In the genomic region with DNA sequence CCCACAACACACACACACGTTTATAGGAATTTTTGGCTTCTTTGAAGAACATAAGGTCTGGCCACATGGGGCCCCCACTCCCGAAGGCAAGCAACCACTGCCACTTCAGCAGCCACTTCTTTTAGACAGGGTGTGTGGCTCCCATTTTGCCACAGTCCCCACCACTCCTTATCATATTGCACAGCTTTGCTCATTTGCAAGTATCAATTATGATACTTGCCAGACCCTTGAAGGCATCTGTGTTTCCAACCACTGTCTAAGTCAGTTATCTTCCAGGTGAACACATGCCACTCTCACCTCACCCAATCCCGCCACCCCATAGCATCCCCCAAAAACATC, we compare ENCODE assay signal across 20 cellular contexts.
DNase-seq lines count a peak whose midpoint lies in the region; ATAC-seq lines count a peak whose summit lies in the region.
"Had no signal": no experiment of that assay in that cellular context is flagged by ENCODE, and none has a peak within 500 bp of the region (broad histone marks: within the 10 kb centered on the region; RNA-seq: fewer than 3 reads in every experiment).

No MANE protein-coding gene starts in this region.

- H3K4me3 Mint-ChIP-seq in CD4-positive, CD25-positive, alpha-beta regulatory T cell = peak overlapping the region; percentile 83 to 91 (median 88)
- H3K4me3 Mint-ChIP-seq in activated naive CD8-positive, alpha-beta T cell = peak overlapping the region; percentile 84
- H3K4me3 Mint-ChIP-seq in naive thymus-derived CD4-positive, alpha-beta T cell = peak overlapping the region; percentile 18 to 95 (median 90)
- H3K4me3 Mint-ChIP-seq: WTC11 had no signal

- intact Hi-C loops in naive thymus-derived CD4-positive, alpha-beta T cell (cut with micrococcal nuclease) = loop anchor here in 1 of 2 donors (10.0 kb wide), 1 partner anchor 657 kb away; no protein-coding TSS in a partner anchor
- intact Hi-C loops in Right ventricle myocardium inferior (cut with DNase I) = no loop called here

- H3K9me3 Mint-ChIP-seq in CD4-positive, CD25-positive, alpha-beta regulatory T cell = no peaks in the 10 kb centered on the region
- H3K9me3 Mint-ChIP-seq in activated naive CD8-positive, alpha-beta T cell (ENCODE audit: low read depth) = no peaks in the 10 kb centered on the region
- H3K9me3 Mint-ChIP-seq in naive thymus-derived CD4-positive, alpha-beta T cell = peaks cover 0 to 2% (median 0%) of the 10 kb centered on the region in 11 donors
- H3K9me3 Mint-ChIP-seq: IgD-negative memory B cell, WTC11 had no signal

- peaks cover 35 to 94% (median 65%) of the 10 kb centered on the region in 4 donors for H3K4me1 Mint-ChIP-seq in CD4-positive, CD25-positive, alpha-beta regulatory T cell
- H3K4me1 Mint-ChIP-seq in activated naive CD8-positive, alpha-beta T cell (ENCODE audit: low read depth) = peaks cover 97% of the 10 kb centered on the region
- peaks cover 54 to 97% (median 85%) of the 10 kb centered on the region in 7 donors for H3K4me1 Mint-ChIP-seq in naive thymus-derived CD4-positive, alpha-beta T cell

- CTCF ChIA-PET in naive thymus-derived CD4-positive, alpha-beta T cell (lab: Charles Lee) = no interaction called here

- H3K36me3 ChIP-seq in CD4-positive, CD25-positive, alpha-beta regulatory T cell (ENCODE audit: control insufficient read depth, insufficient read depth, low read length) = peaks cover 30% of the 10 kb centered on the region
- no peaks in the 10 kb centered on the region for H3K36me3 ChIP-seq in H7 (replicated peaks; ENCODE audit: control insufficient read depth, insufficient read depth, low read length)
- peaks cover 0 to 35% (median 4%) of the 10 kb centered on the region in 3 experiments for H3K36me3 ChIP-seq in naive thymus-derived CD4-positive, alpha-beta T cell (ENCODE audit: control insufficient read depth in 2 of 3, insufficient read depth in 3 of 3, low read length in 3 of 3)
- H3K36me3 ChIP-seq: sigmoid colon, uterus had no signal

- H3K4me3 ChIP-seq in CD4-positive, CD25-positive, alpha-beta regulatory T cell (ENCODE audit: low read depth, low read length) = peak overlapping the region; percentile 76
- no peak overlapping the region for H3K4me3 ChIP-seq in H7 (ENCODE audit: insufficient read depth, low read depth, low read length)
- H3K4me3 ChIP-seq in naive thymus-derived CD4-positive, alpha-beta T cell (ENCODE audit: low read length) = peak overlapping the region; percentile 54
- H3K4me3 ChIP-seq: sigmoid colon, uterus had no signal

- peaks cover 72% of the 10 kb centered on the region for H3K4me1 ChIP-seq in CD4-positive, CD25-positive, alpha-beta regulatory T cell (ENCODE audit: control insufficient read depth, insufficient read depth, low read length, poor library complexity, severe bottlenecking)
- H3K4me1 ChIP-seq in naive thymus-derived CD4-positive, alpha-beta T cell (ENCODE audit: control insufficient read depth in 2 of 2, insufficient read depth in 2 of 2, low read length in 2 of 2) = peaks cover 39 to 87% of the 10 kb centered on the region in 2 donors
- H3K4me1 ChIP-seq: uterus had no signal

- no peak for DNase-seq in CD4-positive, CD25-positive, alpha-beta regulatory T cell
- DNase-seq in H7 (peak; percentile 10), Right ventricle myocardium inferior (ENCODE audit: missing footprints) (no peak)
- no peak for DNase-seq in naive thymus-derived CD4-positive, alpha-beta T cell
- DNase-seq in stimulated activated CD4-positive, alpha-beta T cell treated with anti-CD3 and anti-CD28 coated beads, Interleukin-4, amount 100 ng/mL, for 24 hours = no peak
- DNase-seq: activated effector memory CD4-positive, alpha-beta T cell treated with anti-CD3 and anti-CD28 coated beads, Interleukin-2, amount 50 U/mL, for 16 hours; foreskin fibroblast; HCEC 1CT; left colon; NCI-H1048; NCI-H2081 treated with DMSO at 0.1 percent for 48 hours; NCI-H510A treated with DMSO at 0.1 percent for 48 hours; SHP77; sigmoid colon; uterus had no signal

- H3K9me3 ChIP-seq in CD4-positive, CD25-positive, alpha-beta regulatory T cell (ENCODE audit: control insufficient read depth in 2 of 2, low read length in 2 of 2) = no peaks in the 10 kb centered on the region
- no peaks in the 10 kb centered on the region for H3K9me3 ChIP-seq in naive thymus-derived CD4-positive, alpha-beta T cell (ENCODE audit: control insufficient read depth in 2 of 3, low read length in 3 of 3)
- H3K9me3 ChIP-seq: sigmoid colon, uterus had no signal

- H3K36me3 Mint-ChIP-seq in CD4-positive, CD25-positive, alpha-beta regulatory T cell = peaks cover 53% of the 10 kb centered on the region
- no peaks in the 10 kb centered on the region for H3K36me3 Mint-ChIP-seq in activated naive CD8-positive, alpha-beta T cell
- H3K36me3 Mint-ChIP-seq in naive thymus-derived CD4-positive, alpha-beta T cell = peaks cover 18 to 48% (median 39%) of the 10 kb centered on the region in 5 donors
- H3K36me3 Mint-ChIP-seq: WTC11 had no signal

- ATAC-seq in CD4-positive, CD25-positive, alpha-beta regulatory T cell (ENCODE audit: low read depth in 2 of 2) = no peak
- ATAC-seq in naive thymus-derived CD4-positive, alpha-beta T cell = no peak
- ATAC-seq in GM21737 (IDR thresholded peaks at IDR 0.05; ENCODE audit: unreplicated experiment) (no peak), Right ventricle myocardium inferior (no peak), GM21423 (IDR thresholded peaks at IDR 0.05; ENCODE audit: unreplicated experiment) (no peak)
- ATAC-seq: left colon, WTC11 had no signal

- no peaks in the 10 kb centered on the region for H3K27me3 Mint-ChIP-seq in CD4-positive, CD25-positive, alpha-beta regulatory T cell
- no peaks in the 10 kb centered on the region for H3K27me3 Mint-ChIP-seq in activated naive CD8-positive, alpha-beta T cell
- no peaks in the 10 kb centered on the region for H3K27me3 Mint-ChIP-seq in naive thymus-derived CD4-positive, alpha-beta T cell
- H3K27me3 Mint-ChIP-seq: IgD-negative memory B cell had no signal

- no peaks in the 10 kb centered on the region for H3K27me3 ChIP-seq in CD4-positive, CD25-positive, alpha-beta regulatory T cell (ENCODE audit: control insufficient read depth, insufficient read depth, low read length)
- H3K27me3 ChIP-seq in H7 (ENCODE audit: control insufficient read depth, insufficient read depth, low read length) = no peaks in the 10 kb centered on the region
- H3K27me3 ChIP-seq in naive thymus-derived CD4-positive, alpha-beta T cell (ENCODE audit: control insufficient read depth in 2 of 2, insufficient read depth in 2 of 2, low read length in 2 of 2) = no peaks in the 10 kb centered on the region
- H3K27me3 ChIP-seq: sigmoid colon, uterus had no signal

- peak overlapping the region; percentile 92 to 98 (median 96) for H3K27ac Mint-ChIP-seq in CD4-positive, CD25-positive, alpha-beta regulatory T cell
- peak overlapping the region; percentile 86 for H3K27ac Mint-ChIP-seq in activated naive CD8-positive, alpha-beta T cell
- H3K27ac Mint-ChIP-seq in naive thymus-derived CD4-positive, alpha-beta T cell = peak overlapping the region; percentile 18 to 98 (median 97)
- H3K27ac Mint-ChIP-seq: WTC11 had no signal

- POLR2A ChIA-PET in naive thymus-derived CD4-positive, alpha-beta T cell (lab: Charles Lee) = interaction anchor here (0.6 to 26.0 kb wide), 3 partner anchors 12 to 84 kb away, joined by 3 to 623 read pairs (median 4); no protein-coding TSS in a partner anchor

- peak overlapping the region; percentile 39 for H3K27ac ChIP-seq in CD4-positive, CD25-positive, alpha-beta regulatory T cell (ENCODE audit: insufficient read depth, low read length, poor library complexity, severe bottlenecking)
- H3K27ac ChIP-seq in naive thymus-derived CD4-positive, alpha-beta T cell (ENCODE audit: low read depth, low read length) = peak overlapping the region; percentile 84
- H3K27ac ChIP-seq: sigmoid colon, uterus had no signal
